In genomic region chr5:154445422-154446182, GRCh38 we compare ENCODE assay signal across 8 cellular contexts. TPM values are rescaled to one million over a fixed set of nuclear protein-coding genes. Genes with fewer than 3 reads are reported as not detected.
DNase-seq lines count a peak whose midpoint lies in the region; ATAC-seq, FAIRE-seq and TF ChIP-seq lines count a peak whose summit lies in the region.

TSS of gene SAP30L (plus strand) at chr5:154445997. CDS start at chr5:154446605, 608 bp downstream.

- DNase-seq in AG08395 (ENCODE audit: low spot score) (peak; percentile 100), NCI-H2227 treated with DMSO at 0.1 percent for 48 hours (lab: John Stamatoyannopoulos, UW) (peak; percentile 82), mammary epithelial cell (peak; percentile 95), iPS-NIHi11 (ENCODE audit: low spot score) (peak; percentile 100), small intestine (peak; percentile 96)

- peaks cover 65% of the 10 kb centered on the region for H3K79me2 ChIP-seq in mammary epithelial cell (ENCODE audit: insufficient read depth, low read length)

- CTCF ChIA-PET in mammary epithelial cell (lab: Charles Lee; ENCODE audit: low non-redundant PET): no interaction called here

- ATAC-seq in GM18907 (IDR thresholded peaks at IDR 0.05; ENCODE audit: unreplicated experiment) (peak; percentile 96), HG03139 (IDR thresholded peaks at IDR 0.05; ENCODE audit: unreplicated experiment) (peak; percentile 86)

- WGBS in mammary epithelial cell (ENCODE audit: low coverage, missing lambda C conversion rate): 1% methylated on average over 40 of the region's 69 CpGs
- WGBS in small intestine, 3 donors: 0 to 1% (median 0%) methylated on average over 33 to 69 of the region's 69 CpGs

- H3K27me3 ChIP-seq in mammary epithelial cell (ENCODE audit: insufficient read depth, low read length) (no peaks in the 10 kb centered on the region), small intestine (ENCODE audit: control insufficient read depth in 2 of 2, insufficient read depth in 2 of 2, low read length in 2 of 2) (no peaks in the 10 kb centered on the region)

- H3K9me3 ChIP-seq in mammary epithelial cell (replicated peaks; ENCODE audit: insufficient read depth, low read length) (no peaks in the 10 kb centered on the region), small intestine (ENCODE audit: control insufficient read depth, low read depth) (no peaks in the 10 kb centered on the region)

- H3K4me3 ChIP-seq in WI38 (ENCODE audit: low read depth, low read length) (peak within 1 kb of the TSS; percentile 76), mammary epithelial cell (replicated peaks in 1 of 3; ENCODE audit: insufficient read depth in 1 of 3, low read depth in 2 of 3, low read length in 3 of 3) (peak within 1 kb of the TSS; percentile 65 to 83 (median 68)), small intestine (ENCODE audit: low read depth in 1 of 2, low read length in 2 of 2) (peak within 1 kb of the TSS; percentile 97 to 99)

- H4K20me1 ChIP-seq in mammary epithelial cell (ENCODE audit: insufficient read depth, low read length): no peaks in the 10 kb centered on the region

- intact Hi-C loops in mammary epithelial cell (cut with micrococcal nuclease): loop anchor here (2.0 kb wide), 1 partner anchor 19 kb away; no protein-coding TSS in a partner anchor

- in situ Hi-C loops in mammary epithelial cell (cut with MboI; ENCODE audit: low sequenced_read_pairs in 2 of 2): no loop called here

- no peak for FAIRE-seq in small intestine (lab: Jason Lieb, UNC)

- peak within 1 kb of the TSS; percentile 70 for H3K9ac ChIP-seq in mammary epithelial cell (ENCODE audit: insufficient read depth, low read length)

- H3K36me3 ChIP-seq in mammary epithelial cell (ENCODE audit: insufficient read depth, low read length) (peaks cover under 1% of the 10 kb centered on the region), small intestine (ENCODE audit: control insufficient read depth in 2 of 2, insufficient read depth in 2 of 2, low read length in 2 of 2) (peaks cover 0 to 4% of the 10 kb centered on the region in 2 donors)

- peak within 1 kb of the TSS; percentile 47 for H3K27ac ChIP-seq in mammary epithelial cell (ENCODE audit: insufficient read depth, low read depth, low read length)
- peak within 1 kb of the TSS; percentile 54 to 92 for H3K27ac ChIP-seq in small intestine (ENCODE audit: low read depth in 1 of 2, low read length in 1 of 2)

- no TSS peak for BruUV-seq in mammary epithelial cell (replicated peaks; lab: Mats Ljungman, UMichigan)

- peaks cover 29% of the 10 kb centered on the region for H3K4me1 ChIP-seq in mammary epithelial cell (ENCODE audit: insufficient read depth, low read length)
- peaks cover 0 to 6% of the 10 kb centered on the region in 2 donors for H3K4me1 ChIP-seq in small intestine (ENCODE audit: control insufficient read depth in 2 of 2, insufficient read depth in 1 of 2, low read depth in 1 of 2, low read length in 1 of 2)

- peak within 1 kb of the TSS; percentile 86 for H2AFZ ChIP-seq in mammary epithelial cell (ENCODE audit: low read depth, low read length)

- peak within 1 kb of the TSS; percentile 92 for H3K4me2 ChIP-seq in mammary epithelial cell (ENCODE audit: insufficient read depth, low read depth, low read length)

- no peak for TF ChIP-seq CTCF in WI38 (IDR thresholded peaks at IDR 0.05; ENCODE audit: low read depth, low read length)
- TF ChIP-seq CTCF in mammary epithelial cell (conservative IDR thresholded peaks at IDR 0.05 in 1 of 2, IDR thresholded peaks at IDR 0.05 in 1 of 2; ENCODE audit: extremely low read depth in 1 of 2, insufficient read depth in 1 of 2, low read depth in 1 of 2, low read length in 2 of 2): no peak

- dilution Hi-C loops in mammary epithelial cell (cut with HindIII; ENCODE audit: low sequenced_read_pairs): no loop called here

RNA-seq across cellular contexts. Expression of gene SAP30L, which starts in this region (rescaled TPM):
- total RNA-seq in mammary epithelial cell: 10 to 100 TPM; 21.7 to 34.9 TPM
- polyA plus RNA-seq in mammary epithelial cell (18.4 TPM), small intestine (10 to 100 TPM; 16.7 to 52.8 (median 33.0) TPM)
- polyA minus RNA-seq in mammary epithelial cell: 3.8 TPM

Comparison
In these comparisons a context has a peak if more than half of its experiments do, and no peak if none do; other contexts are left out.
1. Peak in every context shown above with its lines: DNase-seq, ATAC-seq, H3K4me3 ChIP-seq and H3K27ac ChIP-seq.